Comparison of ENCODE assay signal across 12 cellular contexts in the genomic region with DNA sequence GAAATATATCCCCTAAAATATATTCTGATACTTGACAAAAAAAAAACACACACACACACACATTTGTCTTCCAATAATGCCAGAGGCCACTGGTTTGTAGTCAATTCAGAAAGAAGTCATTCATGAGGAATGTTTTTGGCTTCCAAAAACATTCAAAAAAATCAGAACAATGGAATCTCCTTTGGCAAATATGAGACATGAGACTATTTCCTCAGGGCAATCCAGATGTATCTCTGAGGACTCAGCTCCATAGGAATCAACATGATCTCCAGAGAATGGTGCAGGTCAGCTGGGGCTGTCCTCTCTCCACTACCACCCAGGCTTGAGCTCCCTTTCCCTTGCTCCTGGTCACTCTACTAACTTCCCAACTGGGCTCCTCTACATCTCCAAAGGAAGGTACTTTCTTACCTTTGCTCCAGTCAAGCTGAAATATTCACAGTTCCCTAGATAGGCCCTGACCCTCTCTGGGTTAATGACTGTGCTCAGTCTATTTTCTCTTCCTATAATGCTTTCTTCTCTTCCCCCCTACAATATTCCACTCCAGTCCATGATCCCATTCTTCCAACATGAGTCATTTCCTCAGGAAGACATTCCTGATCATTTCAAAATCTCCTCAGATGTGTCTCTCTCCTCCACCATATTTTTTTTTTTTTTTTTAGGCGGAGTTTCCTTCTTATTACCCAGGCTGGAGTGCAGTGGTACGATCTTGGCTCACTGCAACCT.
A peak's percentile ranks its signal among the peaks of the same experiment; 100 is the strongest.
DNase-seq lines count a peak whose midpoint lies in the region; ATAC-seq and TF ChIP-seq lines count a peak whose summit lies in the region.
"Had no signal": no experiment of that assay in that cellular context is flagged by ENCODE, and none has a peak within 500 bp of the region (broad histone marks: within the 10 kb centered on the region; RNA-seq: fewer than 3 reads in every experiment).

No MANE protein-coding gene starts in this region.

- TF ChIP-seq CTCF in HFF-Myc (IDR thresholded peaks at IDR 0.05; ENCODE audit: low read depth, low read length, missing control alignments) (no peak), thoracic aorta (IDR thresholded peaks at IDR 0.05) (no peak)

- no peaks in the 10 kb centered on the region for H3K27me3 ChIP-seq in thoracic aorta (replicated peaks; ENCODE audit: insufficient read depth)

- H3K4me3 Mint-ChIP-seq in activated T-cell treated with anti-CD3 and anti-CD28 coated beads, Interleukin-2, amount 50 U/mL, for 24 hours, result no peak overlapping the region
- H3K4me3 Mint-ChIP-seq: activated T-helper 17 cell treated with anti-CD3 and anti-CD28 coated beads, Interleukin-2, amount 50 U/mL, for 72 hours had no signal

- peak overlapping the region; percentile 74 to 81 for H3K27ac ChIP-seq in thoracic aorta
- H3K27ac ChIP-seq: VCaP had no signal

- H3K27me3 Mint-ChIP-seq in activated T-cell treated with anti-CD3 and anti-CD28 coated beads, Interleukin-2, amount 50 U/mL, for 24 hours, result peaks cover 8% of the 10 kb centered on the region

- H3K4me1 Mint-ChIP-seq in activated T-cell treated with anti-CD3 and anti-CD28 coated beads, Interleukin-2, amount 50 U/mL, for 24 hours (ENCODE audit: low read depth), result no peaks in the 10 kb centered on the region
- H3K4me1 Mint-ChIP-seq: activated T-helper 17 cell treated with anti-CD3 and anti-CD28 coated beads, Interleukin-2, amount 50 U/mL, for 72 hours had no signal

- peaks cover 3 to 27% of the 10 kb centered on the region in 2 donors for H3K4me1 ChIP-seq in thoracic aorta (ENCODE audit: control insufficient read depth in 1 of 2, low read depth in 2 of 2)

- H3K36me3 ChIP-seq in thoracic aorta, result no peaks in the 10 kb centered on the region

- H3K4me3 ChIP-seq in HFF-Myc (replicated peaks; ENCODE audit: low read depth, low read length) (no peak overlapping the region), thoracic aorta (no peak overlapping the region)

- H3K36me3 Mint-ChIP-seq in activated T-cell treated with anti-CD3 and anti-CD28 coated beads, Interleukin-2, amount 50 U/mL, for 24 hours (ENCODE audit: low read depth), result no peaks in the 10 kb centered on the region

- peak; percentile 94 for DNase-seq in HFF-Myc (ENCODE audit: extremely low read depth, low read depth)
- DNase-seq in amniotic epithelial cell (ENCODE audit: low read depth), result peak; percentile 83
- peak; percentile 98 for DNase-seq in foreskin melanocyte
- DNase-seq in thoracic aorta (ENCODE audit: low spot score), result no peak
- no peak for DNase-seq in stimulated activated CD4-positive, alpha-beta T cell treated with anti-CD3 and anti-CD28 coated beads, Interleukin-4, amount 100 ng/mL, for 4 hours
- DNase-seq in activated T-cell treated with anti-CD3 and anti-CD28 coated beads, Interleukin-2, amount 50 U/mL, for 24 hours, result no peak
- no peak for DNase-seq in NCI-H2029 (lab: John Stamatoyannopoulos, UW)
- DNase-seq: left cardiac atrium; NK-92 treated with Interleukin-12 subunit alpha and Interleukin-12 subunit beta, amount 100 ng/mL, for 24 hours had no signal

- H3K9me3 ChIP-seq in thoracic aorta, result no peaks in the 10 kb centered on the region

- H3K27ac Mint-ChIP-seq in activated T-cell treated with anti-CD3 and anti-CD28 coated beads, Interleukin-2, amount 50 U/mL, for 24 hours, result no peak overlapping the region
- H3K27ac Mint-ChIP-seq: activated T-helper 17 cell treated with anti-CD3 and anti-CD28 coated beads, Interleukin-2, amount 50 U/mL, for 72 hours had no signal

- H3K9me3 Mint-ChIP-seq in activated T-cell treated with anti-CD3 and anti-CD28 coated beads, Interleukin-2, amount 50 U/mL, for 24 hours, result no peaks in the 10 kb centered on the region
- H3K9me3 Mint-ChIP-seq: activated T-helper 17 cell treated with anti-CD3 and anti-CD28 coated beads, Interleukin-2, amount 50 U/mL, for 72 hours had no signal

- ATAC-seq in thoracic aorta (ENCODE audit: insufficient number of reproducible peaks, low FRiP score, low read depth) (peak; percentile 47), HG02973 (IDR thresholded peaks at IDR 0.05; ENCODE audit: unreplicated experiment) (no peak)
- ATAC-seq: activated T-helper 17 cell treated with anti-CD3 and anti-CD28 coated beads, Interleukin-2, amount 50 U/mL, for 72 hours had no signal

Comparison
In these comparisons a context has a peak if more than half of its experiments do, and no peak if none do; other contexts are left out.
1. DNase-seq: peak in HFF-Myc (single experiment), amniotic epithelial cell (single experiment) and foreskin melanocyte (single experiment); none in thoracic aorta (single experiment), stimulated activated CD4-positive, alpha-beta T cell treated with anti-CD3 and anti-CD28 coated beads, Interleukin-4, amount 100 ng/mL, for 4 hours (0 of 2), activated T-cell treated with anti-CD3 and anti-CD28 coated beads, Interleukin-2, amount 50 U/mL, for 24 hours (single experiment) and NCI-H2029 (single experiment).